In genomic region chr5:25441810-25442209, GRCh38 we compare ENCODE assay signal across 16 cellular contexts.
"Had no signal": no experiment of that assay in that cellular context is flagged by ENCODE, and none has a peak within 500 bp of the region (broad histone marks: within the 10 kb centered on the region; RNA-seq: fewer than 3 reads in every experiment).

No MANE protein-coding gene starts in this region.

- H3K27me3 ChIP-seq: gastrocnemius medialis, heart left ventricle had no signal

- ATAC-seq: activated CD8-positive, alpha-beta T cell treated with anti-CD3 and anti-CD28 coated beads, Interleukin-2, amount 10 ng/mL, durations not matched to agents 7 days and 5 days; gastrocnemius medialis; heart left ventricle had no signal

- H3K4me1 Mint-ChIP-seq: activated CD4-positive, alpha-beta T cell treated with anti-CD3 and anti-CD28 coated beads, Interleukin-2, amount 10 ng/mL, durations not matched to agents 24 days and 14 days; nephron had no signal

- H3K9me3 ChIP-seq: gastrocnemius medialis, heart left ventricle had no signal

- H3K4me3 Mint-ChIP-seq: activated CD4-positive, alpha-beta T cell treated with anti-CD3 and anti-CD28 coated beads, Interleukin-2, amount 10 ng/mL, durations not matched to agents 24 days and 14 days; activated CD8-positive, alpha-beta T cell treated with anti-CD3 and anti-CD28 coated beads, Interleukin-2, amount 10 ng/mL, durations not matched to agents 7 days and 5 days; activated T-cell treated with anti-CD3 and anti-CD28 coated beads, Interleukin-2, amount 50 U/mL, for 24 hours; brain; nephron had no signal

- DNase-seq: activated CD4-positive, alpha-beta T cell treated with anti-CD3 and anti-CD28 coated beads, Interleukin-2, amount 10 ng/mL, durations not matched to agents 24 days and 14 days; activated CD8-positive, alpha-beta T cell treated with anti-CD3 and anti-CD28 coated beads, Interleukin-2, amount 10 ng/mL, durations not matched to agents 7 days and 5 days; activated naive CD4-positive, alpha-beta T cell treated with Interleukin-2 at 50 U/mL for 16 hours; activated T-cell treated with anti-CD3 and anti-CD28 coated beads, Interleukin-2, amount 50 U/mL, for 24 hours; central memory CD4-positive, alpha-beta T cell; gastrocnemius medialis; heart left ventricle; midbrain; stimulated activated CD4-positive, alpha-beta T cell treated with anti-CD3 and anti-CD28 coated beads, Interleukin-12 subunit alpha, Interleukin-12 subunit beta, amount 100 ng/mL, for 4 hours; stimulated activated CD4-positive, alpha-beta T cell treated with anti-CD3 and anti-CD28 coated beads, Interleukin-1b, Interleukin-23, amount 100 ng/mL, for 48 hours; stimulated activated CD8-positive, alpha-beta memory T cell treated with anti-CD3 and anti-CD28 coated beads, Interleukin-4, amount 100 ng/mL, for 48 hours; stimulated activated naive CD4-positive, alpha-beta T cell had no signal

- H3K27ac ChIP-seq: gastrocnemius medialis, heart left ventricle had no signal

- H3K36me3 Mint-ChIP-seq: brain had no signal

- H3K4me1 ChIP-seq: gastrocnemius medialis, heart left ventricle had no signal

- H3K27me3 Mint-ChIP-seq: activated CD4-positive, alpha-beta T cell treated with anti-CD3 and anti-CD28 coated beads, Interleukin-2, amount 10 ng/mL, durations not matched to agents 24 days and 14 days; activated T-cell treated with anti-CD3 and anti-CD28 coated beads, Interleukin-2, amount 50 U/mL, for 24 hours; brain; progenitor cell of endocrine pancreas had no signal

- H3K4me3 ChIP-seq: gastrocnemius medialis, heart left ventricle had no signal

- H3K36me3 ChIP-seq: gastrocnemius medialis, heart left ventricle had no signal

- H3K27ac Mint-ChIP-seq: activated CD4-positive, alpha-beta T cell treated with anti-CD3 and anti-CD28 coated beads, Interleukin-2, amount 10 ng/mL, durations not matched to agents 24 days and 14 days; activated CD8-positive, alpha-beta T cell treated with anti-CD3 and anti-CD28 coated beads, Interleukin-2, amount 10 ng/mL, durations not matched to agents 7 days and 5 days; activated T-cell treated with anti-CD3 and anti-CD28 coated beads, Interleukin-2, amount 50 U/mL, for 24 hours; activated T-helper 2 cell treated with anti-CD3 and anti-CD28 coated beads, Interferon-gamma antibody, Interleukin-2, Interleukin-4, amounts not matched to agents 10 μg/mL and 5 μg/mL and 100 μg/mL, durations not matched to agents 14 hours and 24 hours and 36 hours; brain; nephron; progenitor cell of endocrine pancreas had no signal

- H3K9me3 Mint-ChIP-seq: activated CD4-positive, alpha-beta T cell treated with anti-CD3 and anti-CD28 coated beads, Interleukin-2, amount 10 ng/mL, durations not matched to agents 24 days and 14 days; brain; nephron had no signal
